ENCODE assay signal across 17 cellular contexts in the genomic region with DNA sequence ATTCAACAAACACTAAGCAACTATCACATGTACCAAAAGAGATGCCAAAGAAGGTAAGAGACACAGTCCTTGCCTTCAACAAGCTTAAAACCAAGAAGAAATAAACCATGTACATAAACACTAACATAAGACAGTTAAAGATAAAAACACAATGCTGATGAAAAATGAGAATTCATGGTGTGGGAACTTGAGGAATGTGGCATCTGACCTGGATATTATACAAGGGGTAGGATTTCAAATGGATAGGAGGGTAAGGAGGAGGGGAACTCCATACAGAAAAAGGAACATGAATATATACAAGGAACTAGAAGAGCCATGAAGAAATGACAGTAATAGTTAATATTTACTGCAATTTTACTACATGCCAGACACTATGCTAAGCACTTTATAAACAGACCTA.
"Had no signal": no experiment of that assay in that cellular context is flagged by ENCODE, and none has a peak within 500 bp of the region (broad histone marks: within the 10 kb centered on the region; RNA-seq: fewer than 3 reads in every experiment).

No MANE protein-coding gene starts in this region.

- H3K4me3 ChIP-seq: ascending aorta, colonic mucosa, right atrium auricular region, tibial artery, uterus had no signal

- DNase-seq: activated CD4-positive, alpha-beta T cell treated with anti-CD3 and anti-CD28 coated beads, Interleukin-2, amount 50 U/mL, for 4 hours; activated CD4-positive, CD25-positive, alpha-beta regulatory T cell treated with anti-CD3 and anti-CD28 coated beads, Interleukin-2, amount 50 U/mL, for 72 hours; activated effector memory CD4-positive, alpha-beta T cell treated with anti-CD3 and anti-CD28 coated beads, Interleukin-2, amount 50 U/mL, for 16 hours; activated T-cell treated with anti-CD3 and anti-CD28 coated beads, Interleukin-2, amount 50 U/mL, for 1 hour; colonic mucosa; effector CD4-positive, alpha-beta T cell; head of caudate nucleus; islet precursor cell; naive B cell; posterior cingulate gyrus; tibial artery; uterus had no signal

- H3K27ac Mint-ChIP-seq: activated naive CD8-positive, alpha-beta T cell; naive B cell; stimulated activated effector memory CD8-positive, alpha-beta T cell treated with anti-CD3 and anti-CD28 coated beads, Interleukin-12 subunit alpha, Interleukin-12 subunit beta, amount 100 ng/mL, for 72 hours; T-helper 2 cell treated with Interferon-gamma antibody and Interleukin-4, amounts not matched to agents 5 μg/mL and 100 μg/mL, for 36 hours had no signal

- ATAC-seq: stimulated activated effector memory CD8-positive, alpha-beta T cell treated with anti-CD3 and anti-CD28 coated beads, Interleukin-12 subunit alpha, Interleukin-12 subunit beta, amount 100 ng/mL, for 72 hours had no signal

- H3K36me3 ChIP-seq: colonic mucosa, right atrium auricular region, uterus had no signal

- H3K9me3 Mint-ChIP-seq: naive B cell; stimulated activated effector memory CD8-positive, alpha-beta T cell treated with anti-CD3 and anti-CD28 coated beads, Interleukin-12 subunit alpha, Interleukin-12 subunit beta, amount 100 ng/mL, for 72 hours; T-helper 2 cell treated with Interferon-gamma antibody and Interleukin-4, amounts not matched to agents 5 μg/mL and 100 μg/mL, for 36 hours had no signal

- H3K4me1 ChIP-seq: ascending aorta, colonic mucosa, right atrium auricular region, tibial artery had no signal

- H3K4me3 Mint-ChIP-seq: activated naive CD8-positive, alpha-beta T cell; naive B cell; stimulated activated effector memory CD8-positive, alpha-beta T cell treated with anti-CD3 and anti-CD28 coated beads, Interleukin-12 subunit alpha, Interleukin-12 subunit beta, amount 100 ng/mL, for 72 hours; T-helper 2 cell treated with Interferon-gamma antibody and Interleukin-4, amounts not matched to agents 5 μg/mL and 100 μg/mL, for 36 hours had no signal

- H3K27me3 Mint-ChIP-seq: activated naive CD8-positive, alpha-beta T cell; naive B cell had no signal

- H3K9me3 ChIP-seq: ascending aorta, colonic mucosa, right atrium auricular region, tibial artery, uterus had no signal

- H3K27ac ChIP-seq: ascending aorta, colonic mucosa, right atrium auricular region, tibial artery, uterus had no signal

- H3K27me3 ChIP-seq: ascending aorta, colonic mucosa, right atrium auricular region, tibial artery, uterus had no signal
